Comparison of ENCODE assay signal across 13 cellular contexts in the genomic region with DNA sequence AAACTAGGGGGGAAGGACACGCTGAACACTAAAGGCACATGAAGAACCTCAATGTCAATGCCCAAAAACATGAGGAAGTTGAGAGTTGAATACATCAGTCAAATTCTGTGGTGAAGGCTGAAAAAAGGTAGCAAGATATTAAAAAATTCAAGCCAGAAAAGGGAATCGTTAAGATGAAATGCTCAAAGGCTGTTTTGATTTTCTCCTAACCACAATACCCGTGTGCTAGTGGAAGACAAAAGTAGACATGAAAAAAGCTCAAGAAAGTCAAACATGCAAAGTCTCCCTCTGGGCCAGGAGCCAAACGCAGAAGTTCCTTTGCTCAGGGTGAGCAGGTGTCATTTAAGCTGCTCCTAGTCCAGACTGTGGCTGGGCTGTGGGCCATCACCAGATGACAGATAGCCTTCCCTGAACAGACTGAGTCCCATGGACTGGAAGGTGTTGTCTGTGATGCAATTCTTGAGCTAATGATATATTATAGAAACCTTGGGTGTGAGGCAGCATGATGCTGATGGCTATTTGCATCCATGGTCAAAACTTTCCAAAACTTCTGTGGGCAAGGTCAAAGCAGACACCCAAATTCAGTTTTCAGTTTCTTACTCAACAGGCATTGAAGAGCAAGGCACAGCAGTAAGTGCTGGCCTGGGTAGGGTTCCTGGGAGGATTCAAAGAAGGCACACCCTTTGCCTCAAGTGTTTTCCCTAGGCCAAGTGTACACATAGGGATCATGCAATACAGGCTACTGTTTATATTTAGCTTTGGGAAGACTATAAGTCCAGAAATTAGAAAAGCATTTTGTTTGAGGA.
DNase-seq lines count a peak whose midpoint lies in the region; ATAC-seq and TF ChIP-seq lines count a peak whose summit lies in the region.
"Had no signal": no experiment of that assay in that cellular context is flagged by ENCODE, and none has a peak within 500 bp of the region (broad histone marks: within the 10 kb centered on the region; RNA-seq: fewer than 3 reads in every experiment).

No MANE protein-coding gene starts in this region.

- no peak overlapping the region for H3K4me3 ChIP-seq in right cardiac atrium (ENCODE audit: low read length)

- H3K27me3 ChIP-seq in right cardiac atrium (ENCODE audit: control insufficient read depth, insufficient read depth), result no peaks in the 10 kb centered on the region

- H3K9me3 ChIP-seq in right cardiac atrium (ENCODE audit: control insufficient read depth, low read length), result no peaks in the 10 kb centered on the region

- in situ Hi-C loops in GM13977 (cut with MboI; ENCODE audit: low pct_unique_long_range_greater_than_20kb, low sequenced_read_pairs, unreplicated experiment), result loop anchor here (10.0 kb wide), 1 partner anchor 678 kb away; no protein-coding TSS in a partner anchor

- no peak for TF ChIP-seq CTCF in GM13977 (IDR thresholded peaks at IDR 0.05; ENCODE audit: extremely low read depth, insufficient read depth, missing control alignments)

- H3K27ac ChIP-seq in right cardiac atrium (ENCODE audit: low read length), result no peak overlapping the region
- H3K27ac ChIP-seq: C4-2B, RWPE1 had no signal

- intact Hi-C loops in right cardiac atrium (cut with DNase I), result no loop called here

- peak; percentile 87 for ATAC-seq in GM21367 (IDR thresholded peaks at IDR 0.05; ENCODE audit: unreplicated experiment)
- peak; percentile 86 for ATAC-seq in HG03066 (IDR thresholded peaks at IDR 0.05; ENCODE audit: low read depth, unreplicated experiment)
- ATAC-seq in right cardiac atrium, result no peak
- ATAC-seq: activated naive CD8-positive, alpha-beta T cell treated with anti-CD3 and anti-CD28 coated beads, Interleukin-2, amount 50 U/mL, for 24 hours had no signal

- DNase-seq in GM13977 (ENCODE audit: low spot score), result peak; percentile 16
- peak; percentile 26 for DNase-seq in astrocyte of the hippocampus (ENCODE audit: low read depth, low spot score)
- DNase-seq in NCI-H82 (lab: John Stamatoyannopoulos, UW), result no peak
- DNase-seq in activated CD4-positive, alpha-beta T cell treated with anti-CD3 and anti-CD28 coated beads, Interleukin-2, amount 50 U/mL, for 4 hours, result no peak
- DNase-seq in NCI-H146 (lab: John Stamatoyannopoulos, UW), result no peak
- no peak for DNase-seq in right cardiac atrium
- DNase-seq: activated naive CD8-positive, alpha-beta T cell treated with anti-CD3 and anti-CD28 coated beads, Interleukin-2, amount 50 U/mL, for 24 hours; kidney; NCI-H1105 had no signal

- 88% methylated on average over 4 of the region's 4 CpGs for WGBS in right cardiac atrium

- no peaks in the 10 kb centered on the region for H3K4me1 ChIP-seq in right cardiac atrium (ENCODE audit: control insufficient read depth, insufficient read depth, low read length)

Comparison
In these comparisons a context has a peak if more than half of its experiments do, and no peak if none do; other contexts are left out.
1. DNase-seq: peak in GM13977 (single experiment) and astrocyte of the hippocampus (single experiment); none in NCI-H82 (single experiment), activated CD4-positive, alpha-beta T cell treated with anti-CD3 and anti-CD28 coated beads, Interleukin-2, amount 50 U/mL, for 4 hours (0 of 2), NCI-H146 (single experiment) and right cardiac atrium (0 of 3).
2. ATAC-seq: peak in GM21367 (single experiment) and HG03066 (single experiment); none in right cardiac atrium (0 of 2).